ENCODE assay signal across 26 cellular contexts in genomic region chrX:57270980-57271379, GRCh38. TPM values are rescaled to one million over a fixed set of nuclear protein-coding genes. Genes with fewer than 3 reads are reported as not detected.
"Had no signal": no experiment of that assay in that cellular context is flagged by ENCODE, and none has a peak within 500 bp of the region (broad histone marks: within the 10 kb centered on the region; RNA-seq: fewer than 3 reads in every experiment).

No MANE protein-coding gene starts in this region.

- H3K36me3 ChIP-seq: esophagus squamous epithelium, gastrocnemius medialis, heart right ventricle, left lung, lower lobe of right lung had no signal

- H3K4me3 ChIP-seq: esophagus squamous epithelium, gastrocnemius medialis, heart right ventricle, left lung, lower lobe of right lung, mucosa of descending colon had no signal

- DNase-seq: cortex of kidney; effector CD8-positive, alpha-beta T cell; effector memory CD8-positive, alpha-beta T cell; endodermal cell; erythroblast; esophagus squamous epithelium; foreskin fibroblast; foreskin melanocyte; gastrocnemius medialis; glutamatergic neuron; head of caudate nucleus; heart right ventricle; hippocampal formation; left cardiac atrium; left lung; left ventricle myocardium superior; lower lobe of right lung; mesenchymal stem cell; mucosa of descending colon; naive B cell; naive thymus-derived CD8-positive, alpha-beta T cell had no signal

- FAIRE-seq: endometrium, islet of Langerhans, keratinocyte had no signal

- H3K27me3 ChIP-seq: esophagus squamous epithelium, gastrocnemius medialis, left lung had no signal

RNA-seq across cellular contexts. Expression of gene FAAH2, which starts 15.5 kb away (rescaled TPM):
- total RNA-seq: gastrocnemius medialis, glomerular endothelial cell, myocyte had no signal
